Comparison of ENCODE assay signal across 9 cellular contexts in the genomic region with DNA sequence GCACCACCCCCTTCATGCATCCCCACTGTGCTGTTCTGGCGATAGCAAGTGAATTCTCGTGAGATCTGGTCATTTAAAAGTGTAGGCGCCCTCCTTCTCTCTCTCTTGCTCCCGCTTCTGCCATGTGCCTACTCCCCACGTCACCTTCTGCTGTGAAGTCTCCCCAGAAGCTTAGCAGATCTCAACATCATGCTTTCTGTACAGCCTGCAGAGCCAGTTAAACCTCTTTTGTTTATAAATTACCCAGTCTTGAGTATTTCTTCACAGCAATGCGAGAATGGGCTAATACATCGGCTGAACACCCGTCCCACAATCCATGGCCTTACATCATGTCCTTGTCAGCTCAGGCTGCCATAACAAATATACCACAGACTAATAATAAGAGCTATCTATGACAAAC. TPM values are rescaled to one million over a fixed set of nuclear protein-coding genes. Genes with fewer than 3 reads are reported as not detected.
"Had no signal": no experiment of that assay in that cellular context is flagged by ENCODE, and none has a peak within 500 bp of the region (broad histone marks: within the 10 kb centered on the region; RNA-seq: fewer than 3 reads in every experiment).

No MANE protein-coding gene starts in this region.

- H3K9me3 ChIP-seq: HAP-1 had no signal

- H3K9ac ChIP-seq: GM23248 had no signal

- DNase-seq: GM23248, GOT3, H7, HFFc6 had no signal

- H3K36me3 ChIP-seq: HAP-1 had no signal

- ATAC-seq: HCT116, HepG2 had no signal

- H3K4me3 Mint-ChIP-seq: HFFc6, IgD-negative memory B cell had no signal

- H3K27ac Mint-ChIP-seq: HFFc6, IgD-negative memory B cell had no signal

- H3K9me3 Mint-ChIP-seq: HFFc6 had no signal

- H3K27ac ChIP-seq: GM23248, HL-60 had no signal

- H3K4me3 ChIP-seq: GM23248, HAP-1 had no signal

- H2AFZ ChIP-seq: GM23248 had no signal

- H3K4me1 ChIP-seq: HAP-1 had no signal

RNA-seq across cellular contexts. Expression of a gene that starts 17.4 kb away (rescaled TPM):
- polyA plus RNA-seq: IgD-negative memory B cell had no signal
